In genomic region chr14:92924247-92924646, GRCh38 we compare ENCODE assay signal across 16 cellular contexts. TPM values are rescaled to one million over a fixed set of nuclear protein-coding genes. Genes with fewer than 3 reads are reported as not detected.
DNase-seq lines count a peak whose midpoint lies in the region; ATAC-seq and TF ChIP-seq lines count a peak whose summit lies in the region.
"Had no signal": no experiment of that assay in that cellular context is flagged by ENCODE, and none has a peak within 500 bp of the region (broad histone marks: within the 10 kb centered on the region; RNA-seq: fewer than 3 reads in every experiment).

No MANE protein-coding gene starts in this region.

- intact Hi-C loops in left cardiac atrium (cut with DNase I) = no loop called here

- H3K36me3 ChIP-seq in endocrine pancreas (ENCODE audit: control insufficient read depth, insufficient read depth, low read length) = no peaks in the 10 kb centered on the region
- H3K36me3 ChIP-seq: transverse colon had no signal

- peak overlapping the region; percentile 5 for H3K9ac ChIP-seq in endocrine pancreas (ENCODE audit: control insufficient read depth, insufficient read depth, low read length)

- H3K4me1 Mint-ChIP-seq in progenitor cell of endocrine pancreas (ENCODE audit: low read depth) = peaks cover 5% of the 10 kb centered on the region
- H3K4me1 Mint-ChIP-seq: activated CD4-positive, alpha-beta T cell treated with anti-CD3 and anti-CD28 coated beads, Interleukin-2, amount 10 ng/mL, durations not matched to agents 24 days and 14 days; central memory CD8-positive, alpha-beta T cell had no signal

- H3K9me3 Mint-ChIP-seq in progenitor cell of endocrine pancreas (ENCODE audit: low read depth) = no peaks in the 10 kb centered on the region
- H3K9me3 Mint-ChIP-seq: activated CD4-positive, alpha-beta T cell treated with anti-CD3 and anti-CD28 coated beads, Interleukin-2, amount 10 ng/mL, durations not matched to agents 24 days and 14 days; activated naive CD8-positive, alpha-beta T cell treated with anti-CD3 and anti-CD28 coated beads, Interleukin-2, amount 50 U/mL, for 24 hours; central memory CD8-positive, alpha-beta T cell had no signal

- H3K27me3 Mint-ChIP-seq in progenitor cell of endocrine pancreas = peaks cover 50% of the 10 kb centered on the region

- H3K27ac Mint-ChIP-seq in progenitor cell of endocrine pancreas = peak overlapping the region; percentile 80
- H3K27ac Mint-ChIP-seq: activated CD4-positive, alpha-beta T cell treated with anti-CD3 and anti-CD28 coated beads, Interleukin-2, amount 10 ng/mL, durations not matched to agents 24 days and 14 days; activated naive CD8-positive, alpha-beta T cell treated with anti-CD3 and anti-CD28 coated beads, Interleukin-2, amount 50 U/mL, for 24 hours; CD4-positive, alpha-beta memory T cell had no signal

- H3K4me3 ChIP-seq in endocrine pancreas (ENCODE audit: control insufficient read depth, insufficient read depth, low read length) = peak overlapping the region; percentile 60
- H3K4me3 ChIP-seq: transverse colon had no signal

- ATAC-seq in left cardiac atrium (no peak), HG02588 (IDR thresholded peaks at IDR 0.05; ENCODE audit: unreplicated experiment) (no peak)

- peak overlapping the region; percentile 56 for H3K4me3 Mint-ChIP-seq in progenitor cell of endocrine pancreas (ENCODE audit: low read depth)
- H3K4me3 Mint-ChIP-seq: activated CD4-positive, alpha-beta T cell treated with anti-CD3 and anti-CD28 coated beads, Interleukin-2, amount 10 ng/mL, durations not matched to agents 24 days and 14 days; activated naive CD8-positive, alpha-beta T cell treated with anti-CD3 and anti-CD28 coated beads, Interleukin-2, amount 50 U/mL, for 24 hours; central memory CD8-positive, alpha-beta T cell had no signal

- no peaks in the 10 kb centered on the region for H3K9me3 ChIP-seq in endocrine pancreas (ENCODE audit: control insufficient read depth, low read length)
- H3K9me3 ChIP-seq: transverse colon had no signal

- peaks cover 18% of the 10 kb centered on the region for H3K4me1 ChIP-seq in endocrine pancreas (ENCODE audit: control insufficient read depth, insufficient read depth, low read length)
- H3K4me1 ChIP-seq: transverse colon had no signal

- no peaks in the 10 kb centered on the region for H3K36me3 Mint-ChIP-seq in progenitor cell of endocrine pancreas (ENCODE audit: insufficient read depth)
- H3K36me3 Mint-ChIP-seq: CD4-positive, alpha-beta memory T cell had no signal

- no peak for TF ChIP-seq CTCF in progenitor cell of endocrine pancreas (IDR thresholded peaks at IDR 0.05; ENCODE audit: unreplicated experiment)

- H3K27me3 ChIP-seq in endocrine pancreas (ENCODE audit: control insufficient read depth, insufficient read depth, low read length) = no peaks in the 10 kb centered on the region

- peak; percentile 26 for DNase-seq in DMS 273 (lab: John Stamatoyannopoulos, UW; ENCODE audit: unreplicated experiment)
- no peak for DNase-seq in DMS 273 treated with DMSO at 0.1 percent for 48 hours (lab: John Stamatoyannopoulos, UW)
- DNase-seq in NCI-H146 treated with DMSO at 0.1 percent for 48 hours (lab: John Stamatoyannopoulos, UW; ENCODE audit: unreplicated experiment) = peak; percentile 17
- DNase-seq in progenitor cell of endocrine pancreas (ENCODE audit: low spot score, unreplicated experiment) = no peak
- DNase-seq in left cardiac atrium = no peak
- no peak for DNase-seq in stimulated activated naive CD4-positive, alpha-beta T cell (lab: John Stamatoyannopoulos, UW)
- DNase-seq: activated CD4-positive, alpha-beta T cell treated with anti-CD3 and anti-CD28 coated beads, Interleukin-2, amount 10 ng/mL, durations not matched to agents 24 days and 14 days; activated naive CD8-positive, alpha-beta T cell treated with anti-CD3 and anti-CD28 coated beads, Interleukin-2, amount 50 U/mL, for 24 hours; CD4-positive, alpha-beta memory T cell; IMR-90; NCI-H774; transverse colon had no signal

RNA-seq across cellular contexts. Expression of gene CHGA, which starts 1.3 kb away (rescaled TPM):
- total RNA-seq in progenitor cell of endocrine pancreas = 1,495 and 1,590 TPM in 2 replicates
- not detected for total RNA-seq in left cardiac atrium
- total RNA-seq: activated CD4-positive, alpha-beta T cell treated with anti-CD3 and anti-CD28 coated beads, Interleukin-2, amount 10 ng/mL, durations not matched to agents 24 days and 14 days; CD4-positive, alpha-beta memory T cell; endothelial cell of umbilical vein; IMR-90 had no signal

Comparison
In these comparisons a context has a peak if more than half of its experiments do, and no peak if none do; other contexts are left out.
1. DNase-seq: peak in DMS 273 (single experiment) and NCI-H146 treated with DMSO at 0.1 percent for 48 hours (single experiment); none in DMS 273 treated with DMSO at 0.1 percent for 48 hours (single experiment), progenitor cell of endocrine pancreas (single experiment), left cardiac atrium (single experiment) and stimulated activated naive CD4-positive, alpha-beta T cell (0 of 6).
2. RNA of gene CHGA, which starts 1.3 kb away (total RNA-seq): 1,495 to 1,590 TPM in progenitor cell of endocrine pancreas; not detected in left cardiac atrium; every median in the first group is over 1,000 times any median in the second.